1 cellular context compared by ENCODE assay signal in the genomic region with DNA sequence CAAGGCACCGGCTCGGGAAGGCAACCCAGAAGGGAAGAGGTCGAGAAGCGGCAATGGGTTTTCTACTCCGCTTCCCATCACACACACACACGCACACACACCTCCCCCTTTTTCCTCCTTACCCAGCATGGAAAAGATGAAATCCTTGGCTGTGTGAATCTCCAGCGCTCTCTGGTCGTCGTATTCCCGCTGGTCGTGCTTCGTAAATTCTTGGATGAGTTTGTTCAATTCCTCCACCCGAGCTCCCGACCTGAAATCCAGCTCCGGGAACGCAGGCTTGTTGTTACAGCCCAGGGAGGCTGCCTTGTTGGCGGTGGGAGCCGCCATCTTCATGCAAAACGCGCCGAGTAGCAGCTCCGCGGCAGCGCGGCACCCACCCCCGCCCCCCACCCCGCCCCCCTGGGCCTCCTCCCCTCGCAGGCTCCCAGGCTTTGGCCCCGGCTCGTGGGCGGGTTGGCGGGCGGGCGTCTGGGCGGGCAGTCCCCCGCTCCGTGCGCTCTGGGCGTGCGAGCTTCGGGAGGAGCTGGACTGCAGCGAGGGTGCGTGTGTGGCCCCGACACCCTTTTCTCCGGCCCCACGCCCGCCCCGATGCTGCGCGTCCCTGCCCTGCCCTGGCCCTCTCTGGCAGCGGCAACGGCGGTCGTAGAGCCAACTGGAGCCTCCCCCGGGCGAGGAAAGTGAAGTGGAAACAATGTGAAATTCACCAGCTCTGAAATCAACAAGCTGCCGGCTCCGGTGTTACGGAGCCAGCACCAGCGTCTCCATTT.
A peak's percentile ranks its signal among the peaks of the same experiment; 100 is the strongest.
TF ChIP-seq lines count a peak whose summit lies in the region.

A gene with protein sequence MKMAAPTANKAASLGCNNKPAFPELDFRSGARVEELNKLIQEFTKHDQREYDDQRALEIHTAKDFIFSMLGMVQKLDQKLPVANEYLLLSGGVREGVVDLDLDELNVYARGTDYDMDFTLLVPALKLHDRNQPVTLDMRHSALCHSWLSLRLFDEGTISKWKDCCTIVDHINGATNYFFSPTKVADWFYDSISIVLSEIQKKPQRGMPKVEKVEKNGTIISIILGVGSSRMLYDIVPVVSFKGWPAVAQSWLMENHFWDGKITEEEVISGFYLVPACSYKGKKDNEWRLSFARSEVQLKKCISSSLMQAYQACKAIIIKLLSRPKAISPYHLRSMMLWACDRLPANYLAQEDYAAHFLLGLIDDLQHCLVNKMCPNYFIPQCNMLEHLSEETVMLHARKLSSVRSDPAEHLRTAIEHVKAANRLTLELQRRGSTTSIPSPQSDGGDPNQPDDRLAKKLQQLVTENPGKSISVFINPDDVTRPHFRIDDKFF (minus strand): TSS at position 349 of the 767 bp plus-strand sequence. CDS start 16 bp downstream, at position 333.

TF ChIP-seq in HepG2, 621 proteins besides CTCF, POLR2A, EP300 and RAD21 (continued from another document):
- TF ChIP-seq, protein P1, sequence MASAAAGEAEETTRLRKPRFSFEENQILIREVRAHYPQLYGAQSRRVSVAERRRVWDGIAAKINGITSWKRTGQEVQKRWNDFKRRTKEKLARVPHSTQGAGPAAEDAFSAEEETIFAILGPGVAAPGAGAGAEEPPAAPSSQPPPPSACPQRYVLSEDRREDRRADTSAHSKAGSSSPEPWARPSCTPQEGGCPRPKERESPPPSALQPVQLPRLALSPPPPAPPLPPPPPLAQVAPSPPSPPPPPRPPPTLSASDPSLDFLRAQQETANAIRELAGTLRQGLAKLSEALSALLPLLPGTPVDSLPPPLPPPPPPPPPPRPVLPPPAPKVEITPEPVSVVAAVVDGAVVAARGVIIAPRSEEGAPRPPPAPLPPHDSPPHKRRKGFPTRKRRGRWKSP (CRISPR knock-in tag; IDR thresholded peaks at IDR 0.05) = 0 out of 2 replicates have a peak, but pooled peaks have one; percentile 60
- TF ChIP-seq MAZ (IDR thresholded peaks at IDR 0.05; ENCODE audit: borderline replicate concordance, low read depth, low read length) (no peak), MAZ (CRISPR knock-in tag; IDR thresholded peaks at IDR 0.05; ENCODE audit: low read depth) (0 out of 2 replicates have a peak, but pooled peaks have one; percentile 23), ASH2L (IDR thresholded peaks at IDR 0.05; ENCODE audit: insufficient read length, low read depth, low read length) (peak; percentile 34), NRL (CRISPR knock-in tag; IDR thresholded peaks at IDR 0.05; ENCODE audit: borderline replicate concordance) (peak; percentile 50; the same call in 1 of the 2 replicates), YY1 (IDR thresholded peaks at IDR 0.05; ENCODE audit: insufficient read depth, insufficient replicate concordance, low read depth, low read length) (peak; percentile 71), CBX2 (IDR thresholded peaks at IDR 0.05; ENCODE audit: low read depth, low read length) (peak; percentile 55), CBX2 (CRISPR knock-in tag; IDR thresholded peaks at IDR 0.05; ENCODE audit: low read depth) (no peak), TBX2 (CRISPR knock-in tag; IDR thresholded peaks at IDR 0.05; ENCODE audit: borderline replicate concordance) (0 out of 2 replicates have a peak, but pooled peaks have one; percentile 18)
- TF ChIP-seq, protein P2, sequence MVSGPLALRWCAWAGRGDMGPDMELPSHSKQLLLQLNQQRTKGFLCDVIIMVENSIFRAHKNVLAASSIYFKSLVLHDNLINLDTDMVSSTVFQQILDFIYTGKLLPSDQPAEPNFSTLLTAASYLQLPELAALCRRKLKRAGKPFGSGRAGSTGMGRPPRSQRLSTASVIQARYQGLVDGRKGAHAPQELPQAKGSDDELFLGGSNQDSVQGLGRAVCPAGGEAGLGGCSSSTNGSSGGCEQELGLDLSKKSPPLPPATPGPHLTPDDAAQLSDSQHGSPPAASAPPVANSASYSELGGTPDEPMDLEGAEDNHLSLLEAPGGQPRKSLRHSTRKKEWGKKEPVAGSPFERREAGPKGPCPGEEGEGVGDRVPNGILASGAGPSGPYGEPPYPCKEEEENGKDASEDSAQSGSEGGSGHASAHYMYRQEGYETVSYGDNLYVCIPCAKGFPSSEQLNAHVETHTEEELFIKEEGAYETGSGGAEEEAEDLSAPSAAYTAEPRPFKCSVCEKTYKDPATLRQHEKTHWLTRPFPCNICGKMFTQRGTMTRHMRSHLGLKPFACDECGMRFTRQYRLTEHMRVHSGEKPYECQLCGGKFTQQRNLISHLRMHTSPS (CRISPR knock-in tag; IDR thresholded peaks at IDR 0.05; ENCODE audit: low read depth) = no peak
- TF ChIP-seq, protein P3, sequence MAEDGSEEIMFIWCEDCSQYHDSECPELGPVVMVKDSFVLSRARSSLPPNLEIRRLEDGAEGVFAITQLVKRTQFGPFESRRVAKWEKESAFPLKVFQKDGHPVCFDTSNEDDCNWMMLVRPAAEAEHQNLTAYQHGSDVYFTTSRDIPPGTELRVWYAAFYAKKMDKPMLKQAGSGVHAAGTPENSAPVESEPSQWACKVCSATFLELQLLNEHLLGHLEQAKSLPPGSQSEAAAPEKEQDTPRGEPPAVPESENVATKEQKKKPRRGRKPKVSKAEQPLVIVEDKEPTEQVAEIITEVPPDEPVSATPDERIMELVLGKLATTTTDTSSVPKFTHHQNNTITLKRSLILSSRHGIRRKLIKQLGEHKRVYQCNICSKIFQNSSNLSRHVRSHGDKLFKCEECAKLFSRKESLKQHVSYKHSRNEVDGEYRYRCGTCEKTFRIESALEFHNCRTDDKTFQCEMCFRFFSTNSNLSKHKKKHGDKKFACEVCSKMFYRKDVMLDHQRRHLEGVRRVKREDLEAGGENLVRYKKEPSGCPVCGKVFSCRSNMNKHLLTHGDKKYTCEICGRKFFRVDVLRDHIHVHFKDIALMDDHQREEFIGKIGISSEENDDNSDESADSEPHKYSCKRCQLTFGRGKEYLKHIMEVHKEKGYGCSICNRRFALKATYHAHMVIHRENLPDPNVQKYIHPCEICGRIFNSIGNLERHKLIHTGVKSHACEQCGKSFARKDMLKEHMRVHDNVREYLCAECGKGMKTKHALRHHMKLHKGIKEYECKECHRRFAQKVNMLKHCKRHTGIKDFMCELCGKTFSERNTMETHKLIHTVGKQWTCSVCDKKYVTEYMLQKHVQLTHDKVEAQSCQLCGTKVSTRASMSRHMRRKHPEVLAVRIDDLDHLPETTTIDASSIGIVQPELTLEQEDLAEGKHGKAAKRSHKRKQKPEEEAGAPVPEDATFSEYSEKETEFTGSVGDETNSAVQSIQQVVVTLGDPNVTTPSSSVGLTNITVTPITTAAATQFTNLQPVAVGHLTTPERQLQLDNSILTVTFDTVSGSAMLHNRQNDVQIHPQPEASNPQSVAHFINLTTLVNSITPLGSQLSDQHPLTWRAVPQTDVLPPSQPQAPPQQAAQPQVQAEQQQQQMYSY (CRISPR knock-in tag; IDR thresholded peaks at IDR 0.05) = peak; percentile 34; the same call in 1 of the 2 replicates
- TF ChIP-seq, protein P4, sequence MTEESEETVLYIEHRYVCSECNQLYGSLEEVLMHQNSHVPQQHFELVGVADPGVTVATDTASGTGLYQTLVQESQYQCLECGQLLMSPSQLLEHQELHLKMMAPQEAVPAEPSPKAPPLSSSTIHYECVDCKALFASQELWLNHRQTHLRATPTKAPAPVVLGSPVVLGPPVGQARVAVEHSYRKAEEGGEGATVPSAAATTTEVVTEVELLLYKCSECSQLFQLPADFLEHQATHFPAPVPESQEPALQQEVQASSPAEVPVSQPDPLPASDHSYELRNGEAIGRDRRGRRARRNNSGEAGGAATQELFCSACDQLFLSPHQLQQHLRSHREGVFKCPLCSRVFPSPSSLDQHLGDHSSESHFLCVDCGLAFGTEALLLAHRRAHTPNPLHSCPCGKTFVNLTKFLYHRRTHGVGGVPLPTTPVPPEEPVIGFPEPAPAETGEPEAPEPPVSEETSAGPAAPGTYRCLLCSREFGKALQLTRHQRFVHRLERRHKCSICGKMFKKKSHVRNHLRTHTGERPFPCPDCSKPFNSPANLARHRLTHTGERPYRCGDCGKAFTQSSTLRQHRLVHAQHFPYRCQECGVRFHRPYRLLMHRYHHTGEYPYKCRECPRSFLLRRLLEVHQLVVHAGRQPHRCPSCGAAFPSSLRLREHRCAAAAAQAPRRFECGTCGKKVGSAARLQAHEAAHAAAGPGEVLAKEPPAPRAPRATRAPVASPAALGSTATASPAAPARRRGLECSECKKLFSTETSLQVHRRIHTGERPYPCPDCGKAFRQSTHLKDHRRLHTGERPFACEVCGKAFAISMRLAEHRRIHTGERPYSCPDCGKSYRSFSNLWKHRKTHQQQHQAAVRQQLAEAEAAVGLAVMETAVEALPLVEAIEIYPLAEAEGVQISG (CRISPR knock-in tag; IDR thresholded peaks at IDR 0.05) = 0 out of 2 replicates have a peak, but pooled peaks have one; percentile 13
